Comparison of ENCODE assay signal across 20 cellular contexts in genomic region chr12:58301337-58302122, GRCh38.
"Had no signal": no experiment of that assay in that cellular context is flagged by ENCODE, and none has a peak within 500 bp of the region (broad histone marks: within the 10 kb centered on the region; RNA-seq: fewer than 3 reads in every experiment).

No MANE protein-coding gene starts in this region.

- H3K9me3 ChIP-seq: pancreas, thyroid gland had no signal

- H3K27me3 ChIP-seq: pancreas, thyroid gland had no signal

- H3K4me3 ChIP-seq: left ventricle myocardium inferior, pancreas, thyroid gland had no signal

- DNase-seq: activated CD4-positive, alpha-beta memory T cell treated with anti-CD3 and anti-CD28 coated beads, Interleukin-2, amount 10 ng/mL, durations not matched to agents 7 days and 5 days; activated CD4-positive, alpha-beta T cell treated with anti-CD3 and anti-CD28 coated beads, Interleukin-2, amount 10 ng/mL, durations not matched to agents 24 days and 14 days; activated effector memory CD4-positive, alpha-beta T cell treated with Interleukin-2 at 50 U/mL for 16 hours; activated naive CD4-positive, alpha-beta T cell treated with anti-CD3 and anti-CD28 coated beads for 36 hours; activated naive CD8-positive, alpha-beta T cell treated with anti-CD3 and anti-CD28 coated beads, Interleukin-2, amount 10 ng/mL, durations not matched to agents 7 days and 5 days; activated T-cell treated with anti-CD3 and anti-CD28 coated beads, Interleukin-2, amount 50 U/mL, for 72 hours; amniotic stem cell; cerebellar nuclear complex; cortex of kidney; effector CD4-positive, alpha-beta T cell; erythroblast; foreskin fibroblast; kidney; left ventricle myocardium inferior; right cardiac atrium; stimulated activated CD4-positive, alpha-beta T cell treated with anti-CD3 and anti-CD28 coated beads, Interleukin-4, amount 100 ng/mL, for 24 hours; substantia nigra; T-helper 17 cell had no signal

- H3K27ac ChIP-seq: left ventricle myocardium inferior, pancreas had no signal

- ATAC-seq: activated T-cell treated with anti-CD3 and anti-CD28 coated beads, Interleukin-2, amount 50 U/mL, for 72 hours; right cardiac atrium; T-helper 17 cell had no signal

- H3K36me3 ChIP-seq: left ventricle myocardium inferior, pancreas, thyroid gland had no signal

- H3K4me1 ChIP-seq: left ventricle myocardium inferior had no signal
